ENCODE assay signal across 18 cellular contexts in genomic region chr15:43274136-43274535, GRCh38. TPM values are rescaled to one million over a fixed set of nuclear protein-coding genes. Genes with fewer than 3 reads are reported as not detected.
DNase-seq lines count a peak whose midpoint lies in the region; ATAC-seq and TF ChIP-seq lines count a peak whose summit lies in the region.
"Had no signal": no experiment of that assay in that cellular context is flagged by ENCODE, and none has a peak within 500 bp of the region (broad histone marks: within the 10 kb centered on the region; RNA-seq: fewer than 3 reads in every experiment).

No MANE protein-coding gene starts in this region.

- H3K27me3 ChIP-seq in left lung = peaks cover 0 to 27% of the 10 kb centered on the region in 2 donors

- H3K36me3 ChIP-seq in left lung = no peaks in the 10 kb centered on the region

- peaks cover 0 to 2% of the 10 kb centered on the region in 2 donors for H3K9me3 ChIP-seq in left lung

- intact Hi-C loops in left lung (cut with DNase I) = loop anchor here in 1 of 2 donors (10.0 kb wide), 1 partner anchor 49 kb away; the partner anchor contains the start of gene EPB42

- TF ChIP-seq CTCF in coronary artery (IDR thresholded peaks at IDR 0.05) (no peak), left lung (IDR thresholded peaks at IDR 0.05) (no peak)

- in situ Hi-C loops in ACHN (cut with HindIII; ENCODE audit: low pct_ligation_motif_present, low pct_unique_long_range_greater_than_20kb, low sequenced_read_pairs) = no loop called here

- H3K27ac ChIP-seq in coronary artery = no peak overlapping the region
- H3K27ac ChIP-seq in left lung = no peak overlapping the region
- H3K27ac ChIP-seq: 22Rv1 had no signal

- H3K4me3 ChIP-seq in coronary artery (no peak overlapping the region), left lung (no peak overlapping the region)
- H3K4me3 ChIP-seq: GM23338 had no signal

- peak; percentile 12 for DNase-seq in NCI-H2029 (lab: John Stamatoyannopoulos, UW)
- no peak for DNase-seq in NCI-H2029 treated with DMSO at 0.1 percent for 48 hours (lab: John Stamatoyannopoulos, UW)
- DNase-seq in coronary artery (ENCODE audit: low spot score) = peak; percentile 28
- DNase-seq in left lung = no peak
- no peak for DNase-seq in DMS153 treated with DMSO at 0.1 percent for 48 hours (lab: John Stamatoyannopoulos, UW; ENCODE audit: unreplicated experiment)
- no peak for DNase-seq in ACHN
- DNase-seq: activated CD4-positive, CD25-positive, alpha-beta regulatory T cell; activated CD8-positive, alpha-beta memory T cell treated with anti-CD3 and anti-CD28 coated beads, Interleukin-2, amount 10 ng/mL, durations not matched to agents 7 days and 5 days; CD4-positive, alpha-beta memory T cell; MV-4-11; natural killer cell; NCI-H774; SHP77 treated with DMSO at 0.1 percent for 48 hours had no signal

- peaks cover 0 to 6% of the 10 kb centered on the region in 2 donors for H3K4me1 ChIP-seq in left lung

- ATAC-seq in left lung (peak; percentile 71), HG03432 (IDR thresholded peaks at IDR 0.05; ENCODE audit: unreplicated experiment) (no peak), GM18873 (IDR thresholded peaks at IDR 0.05; ENCODE audit: low FRiP score, unreplicated experiment) (no peak)
- ATAC-seq: activated CD8-positive, alpha-beta memory T cell treated with anti-CD3 and anti-CD28 coated beads, Interleukin-2, amount 10 ng/mL, durations not matched to agents 7 days and 5 days; GM23338; natural killer cell had no signal

RNA-seq across cellular contexts. Expression of gene TGM5, which starts 7.4 kb away (rescaled TPM):
- not detected for total RNA-seq in left lung
- total RNA-seq: CD4-positive, alpha-beta memory T cell; GM23338; natural killer cell had no signal

RNA-seq across cellular contexts. Expression of gene TGM7, which starts 27.9 kb away (rescaled TPM):
- total RNA-seq in left lung = not detected
- total RNA-seq: activated CD8-positive, alpha-beta memory T cell treated with anti-CD3 and anti-CD28 coated beads, Interleukin-2, amount 10 ng/mL, durations not matched to agents 7 days and 5 days; CD4-positive, alpha-beta memory T cell; fibroblast of lung; GM23338; natural killer cell had no signal

RNA-seq across cellular contexts. Expression of gene EPB42, which starts 53.3 kb away (rescaled TPM):
- not detected for total RNA-seq in left lung
- total RNA-seq: activated CD8-positive, alpha-beta memory T cell treated with anti-CD3 and anti-CD28 coated beads, Interleukin-2, amount 10 ng/mL, durations not matched to agents 7 days and 5 days; CD4-positive, alpha-beta memory T cell; fibroblast of lung; GM23338; natural killer cell had no signal

RNA-seq across cellular contexts. Expression of gene LCMT2, which starts 56.2 kb away (rescaled TPM):
- 10 to 100 TPM in 1 of 2 donors, 1 to 10 TPM in 1; 6.9 to 10.9 TPM for total RNA-seq in left lung

Comparison
In these comparisons a context has a peak if more than half of its experiments do, and no peak if none do; other contexts are left out.
1. DNase-seq: peak in NCI-H2029 (single experiment) and coronary artery (single experiment); none in NCI-H2029 treated with DMSO at 0.1 percent for 48 hours (single experiment), left lung (0 of 2), DMS153 treated with DMSO at 0.1 percent for 48 hours (single experiment) and ACHN (single experiment).